Comparison of ENCODE assay signal across 21 cellular contexts in the genomic region with DNA sequence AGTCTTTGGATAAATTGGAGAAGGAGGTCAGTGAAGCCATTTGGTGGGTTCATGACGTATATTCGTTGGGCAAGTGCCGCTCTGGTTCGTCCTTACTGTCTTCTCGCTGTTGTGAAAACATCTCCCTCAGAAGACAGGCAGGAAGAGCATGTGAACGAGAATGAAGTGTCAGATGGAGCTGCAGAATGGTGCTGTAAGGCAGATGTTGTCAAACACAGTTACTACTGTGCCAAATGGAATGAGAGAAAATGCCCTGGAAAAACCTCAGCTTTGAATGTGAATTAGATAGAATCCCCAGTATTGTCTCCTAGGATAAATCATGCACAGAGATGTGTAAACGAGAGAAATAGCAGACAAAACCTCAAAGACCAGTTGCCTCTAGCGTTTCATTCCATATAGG.
DNase-seq lines count a peak whose midpoint lies in the region; ATAC-seq and TF ChIP-seq lines count a peak whose summit lies in the region.
"Had no signal": no experiment of that assay in that cellular context is flagged by ENCODE, and none has a peak within 500 bp of the region (broad histone marks: within the 10 kb centered on the region; RNA-seq: fewer than 3 reads in every experiment).

No MANE protein-coding gene starts in this region.

- no peak for ATAC-seq in left colon
- ATAC-seq: activated naive CD8-positive, alpha-beta T cell treated with anti-CD3 and anti-CD28 coated beads, Interleukin-2, amount 50 U/mL, for 24 hours; HepG2; pancreas had no signal

- H3K27me3 Mint-ChIP-seq in neural progenitor cell (ENCODE audit: insufficient read depth, low read depth) = no peaks in the 10 kb centered on the region
- H3K27me3 Mint-ChIP-seq: activated naive CD8-positive, alpha-beta T cell treated with anti-CD3 and anti-CD28 coated beads, Interleukin-2, amount 50 U/mL, for 24 hours had no signal

- intact Hi-C loops in left colon (cut with DNase I, micrococcal nuclease) = no loop called here

- no peak overlapping the region for H3K4me3 Mint-ChIP-seq in neural progenitor cell
- H3K4me3 Mint-ChIP-seq: activated naive CD8-positive, alpha-beta T cell treated with anti-CD3 and anti-CD28 coated beads, Interleukin-2, amount 50 U/mL, for 24 hours had no signal

- H3K79me2 ChIP-seq in fibroblast of lung (ENCODE audit: control insufficient read depth, insufficient read depth, low read length) (no peaks in the 10 kb centered on the region), neural progenitor cell (ENCODE audit: low read depth) (no peaks in the 10 kb centered on the region)

- no peaks in the 10 kb centered on the region for H4K20me1 ChIP-seq in fibroblast of lung (ENCODE audit: control insufficient read depth, extremely low read depth, insufficient read depth, low read length)
- no peaks in the 10 kb centered on the region for H4K20me1 ChIP-seq in neural progenitor cell (ENCODE audit: low read depth)

- no peaks in the 10 kb centered on the region for H3K9me3 Mint-ChIP-seq in neural progenitor cell
- H3K9me3 Mint-ChIP-seq: activated naive CD8-positive, alpha-beta T cell treated with anti-CD3 and anti-CD28 coated beads, Interleukin-2, amount 50 U/mL, for 24 hours had no signal

- H2AFZ ChIP-seq in fibroblast of lung (ENCODE audit: low read length) (peak overlapping the region; percentile 49), neural progenitor cell (replicated peaks) (no peak overlapping the region)

- no peaks in the 10 kb centered on the region for H3F3A ChIP-seq in neural progenitor cell (ENCODE audit: low read depth)

- no peak overlapping the region for H3K4me3 ChIP-seq in fibroblast of lung (replicated peaks in 1 of 4; ENCODE audit: control extremely low read depth in 1 of 4, insufficient read depth in 1 of 4, low read depth in 3 of 4, low read length in 4 of 4)
- H3K4me3 ChIP-seq in neural progenitor cell = no peak overlapping the region
- H3K4me3 ChIP-seq: breast epithelium, colonic mucosa, pancreas, sigmoid colon, thyroid gland had no signal

- H3K27me3 ChIP-seq in fibroblast of lung (ENCODE audit: control insufficient read depth, insufficient read depth, low read length) (no peaks in the 10 kb centered on the region), neural progenitor cell (no peaks in the 10 kb centered on the region)
- H3K27me3 ChIP-seq: breast epithelium, colonic mucosa, pancreas, sigmoid colon, thyroid gland had no signal

- no peak overlapping the region for H3K27ac ChIP-seq in fibroblast of lung (ENCODE audit: insufficient read depth, low read length)
- no peak overlapping the region for H3K27ac ChIP-seq in neural progenitor cell
- H3K27ac ChIP-seq: breast epithelium, colonic mucosa, pancreas, sigmoid colon, thyroid gland had no signal

- no peaks in the 10 kb centered on the region for H3K36me3 Mint-ChIP-seq in neural progenitor cell

- no peak for TF ChIP-seq CTCF in fibroblast of lung (conservative IDR thresholded peaks at IDR 0.05 in 1 of 2, IDR thresholded peaks at IDR 0.05 in 1 of 2; ENCODE audit: low read depth in 1 of 2, low read length in 2 of 2)
- TF ChIP-seq CTCF in neural progenitor cell (IDR thresholded peaks at IDR 0.05) = no peak

- H3K4me2 ChIP-seq in fibroblast of lung (ENCODE audit: extremely low read depth, insufficient read depth, low read length) (no peak overlapping the region), neural progenitor cell (no peak overlapping the region)

- H3K9ac ChIP-seq in fibroblast of lung (ENCODE audit: insufficient read depth, low read length) = no peak overlapping the region
- H3K9ac ChIP-seq in neural progenitor cell = no peak overlapping the region

- no peaks in the 10 kb centered on the region for H3K4me1 Mint-ChIP-seq in neural progenitor cell

- H3K9me3 ChIP-seq in fibroblast of lung (ENCODE audit: control insufficient read depth, insufficient read depth, low read depth, low read length) = no peaks in the 10 kb centered on the region
- no peaks in the 10 kb centered on the region for H3K9me3 ChIP-seq in neural progenitor cell (ENCODE audit: low read depth)
- H3K9me3 ChIP-seq: breast epithelium, colonic mucosa, pancreas, sigmoid colon, thyroid gland had no signal

- peak; percentile 26 for DNase-seq in DMS 273 treated with DMSO at 0.1 percent for 48 hours (lab: John Stamatoyannopoulos, UW)
- peak; percentile 64 for DNase-seq in NCI-H1694 treated with DMSO at 0.1 percent for 48 hours (lab: John Stamatoyannopoulos, UW)
- DNase-seq in fibroblast of lung (ENCODE audit: low read depth in 2 of 2) = peak; percentile 32 to 37
- peak; percentile 18 for DNase-seq in pons (ENCODE audit: low spot score)
- DNase-seq in neural progenitor cell (ENCODE audit: low spot score) = no peak
- DNase-seq in left colon = no peak
- no peak for DNase-seq in DMS79 (lab: John Stamatoyannopoulos, UW)
- DNase-seq: activated CD4-positive, alpha-beta T cell treated with anti-CD3 and anti-CD28 coated beads for 48 hours; activated naive CD8-positive, alpha-beta T cell treated with anti-CD3 and anti-CD28 coated beads, Interleukin-2, amount 50 U/mL, for 24 hours; colonic mucosa; COR-L47; NCI-H1436 treated with DMSO at 0.1 percent for 48 hours; NCI-H82; pancreas; SHP77 treated with DMSO at 0.1 percent for 48 hours; sigmoid colon; stimulated activated naive CD4-positive, alpha-beta T cell; T-helper 1 cell; thyroid gland had no signal

- H3K27ac Mint-ChIP-seq in neural progenitor cell = no peak overlapping the region
- H3K27ac Mint-ChIP-seq: activated naive CD8-positive, alpha-beta T cell treated with anti-CD3 and anti-CD28 coated beads, Interleukin-2, amount 50 U/mL, for 24 hours had no signal

- H3K36me3 ChIP-seq in fibroblast of lung (ENCODE audit: control insufficient read depth, insufficient read depth, low read length) = no peaks in the 10 kb centered on the region
- no peaks in the 10 kb centered on the region for H3K36me3 ChIP-seq in neural progenitor cell
- H3K36me3 ChIP-seq: breast epithelium, colonic mucosa, pancreas, sigmoid colon, thyroid gland had no signal

- H3K4me1 ChIP-seq in fibroblast of lung (ENCODE audit: control insufficient read depth, extremely low read depth, insufficient read depth, low read length) (no peaks in the 10 kb centered on the region), neural progenitor cell (no peaks in the 10 kb centered on the region)
- H3K4me1 ChIP-seq: breast epithelium, colonic mucosa, pancreas, sigmoid colon, thyroid gland had no signal

Comparison
In these comparisons a context has a peak if more than half of its experiments do, and no peak if none do; other contexts are left out.
1. DNase-seq: peak in DMS 273 treated with DMSO at 0.1 percent for 48 hours (single experiment), NCI-H1694 treated with DMSO at 0.1 percent for 48 hours (single experiment), fibroblast of lung (2 of 2) and pons (single experiment); none in neural progenitor cell (single experiment), left colon (0 of 2) and DMS79 (single experiment).